ENCODE assay signal across 11 cellular contexts in the genomic region with DNA sequence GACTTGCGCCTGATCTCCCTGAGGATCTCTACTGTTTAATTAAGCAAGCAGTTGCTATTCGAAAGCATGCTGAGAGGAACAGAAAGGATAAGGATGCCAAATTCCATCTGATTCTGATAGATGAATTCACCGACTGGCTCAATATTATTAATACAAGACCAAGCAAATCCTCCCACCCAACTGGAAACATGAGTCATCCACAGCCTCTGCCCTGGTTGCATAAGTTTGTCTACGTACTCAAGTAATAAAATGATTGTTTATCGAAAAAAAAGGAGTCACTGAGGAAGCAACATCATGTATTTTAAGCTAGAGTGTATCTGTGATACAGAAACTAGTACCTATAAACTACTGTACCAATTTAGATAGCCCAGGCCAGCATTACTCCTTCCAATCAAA. TPM values are rescaled to one million over a fixed set of nuclear protein-coding genes. Genes with fewer than 3 reads are reported as not detected.
A peak's percentile ranks its signal among the peaks of the same experiment; 100 is the strongest.
DNase-seq lines count a peak whose midpoint lies in the region; ATAC-seq, FAIRE-seq and TF ChIP-seq lines count a peak whose summit lies in the region.
"Had no signal": no experiment of that assay in that cellular context is flagged by ENCODE, and none has a peak within 500 bp of the region (broad histone marks: within the 10 kb centered on the region; RNA-seq: fewer than 3 reads in every experiment).

No MANE protein-coding gene starts in this region.

- H3K27me3 Mint-ChIP-seq in activated CD4-positive, alpha-beta T cell treated with anti-CD3 and anti-CD28 coated beads, Interleukin-2, amount 10 ng/mL, durations not matched to agents 24 days and 14 days: no peaks in the 10 kb centered on the region

- BruUV-seq in A673 (replicated peaks; lab: Mats Ljungman, UMichigan) (no TSS peak), HepG2 (replicated peaks; lab: Mats Ljungman, UMichigan) (no TSS peak)

- H3K4me3 ChIP-seq in A673 (ENCODE audit: low read depth, low read length, poor library complexity, severe bottlenecking): no peak overlapping the region
- no peak overlapping the region for H3K4me3 ChIP-seq in brain microvascular endothelial cell (ENCODE audit: low read depth, low read length)
- no peak overlapping the region for H3K4me3 ChIP-seq in HepG2 (replicated peaks in 1 of 3; ENCODE audit: insufficient read depth in 1 of 3, low read depth in 2 of 3, low read length in 3 of 3)
- H3K4me3 ChIP-seq: Peyer's patch had no signal

- H3K27ac ChIP-seq in A673 (ENCODE audit: low read depth, low read length, poor library complexity, severe bottlenecking): peak overlapping the region; percentile 31
- H3K27ac ChIP-seq in brain microvascular endothelial cell: peak overlapping the region; percentile 51
- no peak overlapping the region for H3K27ac ChIP-seq in HepG2 (ENCODE audit: extremely low read length, insufficient read depth, low read length)

- CTCF ChIA-PET in A673 (lab: Charles Lee) (interaction anchor here (0.6 kb wide), 1 partner anchor 1328 kb away, joined by 4 read pairs; no protein-coding TSS in a partner anchor), HepG2 (lab: Yijun Ruan, JAX; ENCODE audit: low intra/inter-chr PET ratio, low total read pairs) (no interaction called here)

- no peak overlapping the region for H3K27ac Mint-ChIP-seq in activated CD4-positive, alpha-beta T cell treated with anti-CD3 and anti-CD28 coated beads, Interleukin-2, amount 10 ng/mL, durations not matched to agents 24 days and 14 days

- no peaks in the 10 kb centered on the region for H3K27me3 ChIP-seq in A673 (replicated peaks; ENCODE audit: insufficient read depth, low read depth, low read length, poor library complexity)
- no peaks in the 10 kb centered on the region for H3K27me3 ChIP-seq in brain microvascular endothelial cell (replicated peaks)
- H3K27me3 ChIP-seq in HepG2 (ENCODE audit: control insufficient read depth in 1 of 2, insufficient read depth in 2 of 2, low read length in 2 of 2): no peaks in the 10 kb centered on the region
- H3K27me3 ChIP-seq: Peyer's patch had no signal

- TF ChIP-seq RAD21 in HepG2 (CRISPR knock-in tag; IDR thresholded peaks at IDR 0.05): no peak

- TF ChIP-seq EP300 in HepG2 (IDR thresholded peaks at IDR 0.05; ENCODE audit: low read depth in 2 of 2, low read length in 2 of 2) (no peak), HepG2 (CRISPR knock-in tag; IDR thresholded peaks at IDR 0.05; ENCODE audit: borderline replicate concordance) (no peak)

- H3K9me3 ChIP-seq in A673 (ENCODE audit: low read depth, low read length, poor library complexity, severe bottlenecking) (peaks cover 3% of the 10 kb centered on the region), HepG2 (ENCODE audit: low read length) (no peaks in the 10 kb centered on the region)
- H3K9me3 ChIP-seq: Peyer's patch had no signal

- 87% methylated on average over 5 of the region's 5 CpGs for WGBS in HepG2 (ENCODE audit: low lambda C conversion rate)

- intact Hi-C loops in A673 (cut with micrococcal nuclease; ENCODE audit: unreplicated experiment) (no loop called here), HepG2 (cut with micrococcal nuclease; ENCODE audit: unreplicated experiment) (no loop called here)
- intact Hi-C loops in activated CD4-positive, alpha-beta T cell treated with anti-CD3 and anti-CD28 coated beads, Interleukin-2, amount 10 ng/mL, durations not matched to agents 24 days and 14 days (cut with micrococcal nuclease): no loop called here

- in situ Hi-C loops in brain microvascular endothelial cell (cut with HindIII; ENCODE audit: low pct_ligation_motif_present, low sequenced_read_pairs): loop anchor here (25.0 kb wide), 1 partner anchor 89 kb away; no protein-coding TSS in a partner anchor
- in situ Hi-C loops in HepG2 (cut with HindIII; ENCODE audit: extremely low pct_ligation_motif_present, low pct_unique_long_range_greater_than_20kb): no loop called here

- no peak for FAIRE-seq in HepG2 (lab: Jason Lieb, UNC)

- POLR2A ChIA-PET in A673 (lab: Charles Lee; ENCODE audit: low non-redundant PET): interaction anchor here (0.7 kb wide), 1 partner anchor 1326 kb away, joined by 20 read pairs; no protein-coding TSS in a partner anchor
- POLR2A ChIA-PET in HepG2 (lab: Yijun Ruan, JAX): no interaction called here

- H3K36me3 ChIP-seq in A673 (ENCODE audit: insufficient read depth, low read length, poor library complexity, severe bottlenecking) (no peaks in the 10 kb centered on the region), brain microvascular endothelial cell (replicated peaks) (no peaks in the 10 kb centered on the region), HepG2 (replicated peaks in 1 of 2; ENCODE audit: control insufficient read depth in 1 of 2, insufficient read depth in 2 of 2, low read length in 2 of 2) (no peaks in the 10 kb centered on the region)
- H3K36me3 ChIP-seq: Peyer's patch had no signal

- no peak overlapping the region for H3K4me2 ChIP-seq in HepG2 (ENCODE audit: low read depth, low read length)

- no peak overlapping the region for H3K9ac ChIP-seq in HepG2 (ENCODE audit: insufficient read depth, low read depth, low read length)

- DNase-seq in A673 (ENCODE audit: low spot score) (peak; percentile 58), HS-27A (ENCODE audit: low read depth) (peak; percentile 36), brain microvascular endothelial cell (peak; percentile 86), HepG2 (ENCODE audit: low spot score) (peak; percentile 22), COLO668 (lab: John Stamatoyannopoulos, UW; ENCODE audit: unreplicated experiment) (no peak), hypothalamus (lab: John Stamatoyannopoulos, UW) (no peak)
- no peak for DNase-seq in activated CD4-positive, alpha-beta T cell treated with anti-CD3 and anti-CD28 coated beads, Interleukin-2, amount 10 ng/mL, durations not matched to agents 24 days and 14 days
- DNase-seq: activated effector memory CD4-positive, alpha-beta T cell treated with Interleukin-2 at 50 U/mL for 16 hours; DMS 273 treated with DMSO at 0.1 percent for 48 hours had no signal

- peaks cover 24% of the 10 kb centered on the region for H3K4me1 ChIP-seq in A673 (ENCODE audit: insufficient read depth, low read length, poor library complexity, severe bottlenecking)
- peaks cover 25% of the 10 kb centered on the region for H3K4me1 ChIP-seq in HepG2 (ENCODE audit: insufficient read depth, low read length)

- H2AFZ ChIP-seq in HepG2 (ENCODE audit: low read length): no peak overlapping the region

- H4K20me1 ChIP-seq in HepG2 (ENCODE audit: insufficient read depth, low read length): no peaks in the 10 kb centered on the region

- no peaks in the 10 kb centered on the region for H3K36me3 Mint-ChIP-seq in activated CD4-positive, alpha-beta T cell treated with anti-CD3 and anti-CD28 coated beads, Interleukin-2, amount 10 ng/mL, durations not matched to agents 24 days and 14 days (ENCODE audit: low read depth)

- H3K4me3 Mint-ChIP-seq in activated CD4-positive, alpha-beta T cell treated with anti-CD3 and anti-CD28 coated beads, Interleukin-2, amount 10 ng/mL, durations not matched to agents 24 days and 14 days: no peak overlapping the region

- H3K79me2 ChIP-seq in HepG2 (ENCODE audit: insufficient read depth, low read length): peaks cover 64% of the 10 kb centered on the region

- TF ChIP-seq CTCF in A673 (conservative IDR thresholded peaks at IDR 0.05; ENCODE audit: low read depth, low read length): no peak
- no peak for TF ChIP-seq CTCF in brain microvascular endothelial cell (IDR thresholded peaks at IDR 0.05; ENCODE audit: low read depth, low read length, missing control alignments)
- no peak for TF ChIP-seq CTCF in HepG2 (CRISPR knock-in tag; IDR thresholded peaks at IDR 0.05)

- no peak for ATAC-seq in HepG2
- ATAC-seq in GM21619 (IDR thresholded peaks at IDR 0.05; ENCODE audit: unreplicated experiment): no peak

- TF ChIP-seq POLR2A in HepG2 (IDR thresholded peaks at IDR 0.05; ENCODE audit: insufficient read depth in 1 of 2, low read depth in 2 of 2, low read length in 2 of 2): no peak

- no peaks in the 10 kb centered on the region for H3K9me3 Mint-ChIP-seq in activated CD4-positive, alpha-beta T cell treated with anti-CD3 and anti-CD28 coated beads, Interleukin-2, amount 10 ng/mL, durations not matched to agents 24 days and 14 days

- peaks cover 4% of the 10 kb centered on the region for H3K4me1 Mint-ChIP-seq in activated CD4-positive, alpha-beta T cell treated with anti-CD3 and anti-CD28 coated beads, Interleukin-2, amount 10 ng/mL, durations not matched to agents 24 days and 14 days

RNA-seq across cellular contexts. Expression of gene ATAD2B, which starts 26.0 kb away (rescaled TPM):
- total RNA-seq in A673 (2021) (27.9 and 28.5 TPM in 2 replicates), HepG2 (2016; rRNA removed; fragmentation: Illumina TruSeq; extraction: Trizol) (22.2 and 22.4 TPM in 2 replicates)
- 10.9 and 12.3 TPM in 2 replicates for total RNA-seq in HepG2 (2016; cell fraction: cytosol; rRNA removed; fragmentation: Illumina TruSeq; extraction: Trizol; ENCODE audit: low read depth)
- 19.8 and 20.5 TPM in 2 replicates for total RNA-seq in HepG2 (2016; cell fraction: insoluble cytoplasmic fraction; rRNA removed; fragmentation: Illumina TruSeq; extraction: Trizol)
- 7.4 and 9.3 TPM in 2 replicates for total RNA-seq in HepG2 (2016; cell fraction: membrane; rRNA removed; fragmentation: Illumina TruSeq; extraction: Trizol)
- 70.7 and 72.3 TPM in 2 replicates for total RNA-seq in HepG2 (2016; cell fraction: nucleus; rRNA removed; fragmentation: Illumina TruSeq; extraction: Trizol)
- 4.3 and 5.3 TPM in 2 replicates for polyA plus RNA-seq in HepG2 (2011; rRNA removed)
- 1.4 and 2.3 TPM in 2 replicates for polyA plus RNA-seq in HepG2 (2011; cell fraction: cytosol; rRNA removed)
- 8.1 and 8.9 TPM in 2 replicates for polyA plus RNA-seq in HepG2 (2011; cell fraction: nucleus; rRNA removed)
- polyA plus RNA-seq in HepG2 (2012): 4.7 and 5.9 TPM in 2 replicates
- polyA plus RNA-seq in HepG2 (2016; cell fraction: cytosol; fragmentation: Illumina TruSeq; extraction: Trizol; ENCODE audit: low read depth): 0.41 and 0.47 TPM in 2 replicates
- 12.2 and 12.4 TPM in 2 replicates for polyA plus RNA-seq in HepG2 (2016; cell fraction: insoluble cytoplasmic fraction; fragmentation: Illumina TruSeq; extraction: Trizol; ENCODE audit: low read depth)
- 1.2 and 1.5 TPM in 2 replicates for polyA plus RNA-seq in HepG2 (2016; cell fraction: membrane; fragmentation: Illumina TruSeq; extraction: Trizol; ENCODE audit: low read depth)
- polyA plus RNA-seq in HepG2 (2016; cell fraction: nucleus; fragmentation: Illumina TruSeq; extraction: Trizol; ENCODE audit: insufficient read depth, low read depth): 20.5 and 23.2 TPM in 2 replicates
- 8.7 and 11.9 TPM in 2 replicates for polyA minus RNA-seq in HepG2 (2011; rRNA and poly(A)+ RNA removed; ENCODE audit: low replicate concordance)
- polyA minus RNA-seq in HepG2 (2011; cell fraction: cytosol; rRNA and poly(A)+ RNA removed): 7.4 and 8.0 TPM in 2 replicates
- 90.0 and 94.1 TPM in 2 replicates for polyA minus RNA-seq in HepG2 (2011; cell fraction: nucleus; rRNA and poly(A)+ RNA removed)
- total RNA-seq in activated CD4-positive, alpha-beta T cell treated with anti-CD3 and anti-CD28 coated beads, Interleukin-2, amount 10 ng/mL, durations not matched to agents 24 days and 14 days: 23.9 and 24.3 TPM in 2 replicates

RNA-seq across cellular contexts. Expression of gene UBXN2A, which starts 39.3 kb away (rescaled TPM):
- total RNA-seq in A673 (2021) (18.3 and 18.6 TPM in 2 replicates), HepG2 (2016; rRNA removed; fragmentation: Illumina TruSeq; extraction: Trizol) (20.9 and 29.6 TPM in 2 replicates)
- total RNA-seq in HepG2 (2016; cell fraction: cytosol; rRNA removed; fragmentation: Illumina TruSeq; extraction: Trizol; ENCODE audit: low read depth): 27.1 and 28.7 TPM in 2 replicates
- 20.2 and 28.7 TPM in 2 replicates for total RNA-seq in HepG2 (2016; cell fraction: insoluble cytoplasmic fraction; rRNA removed; fragmentation: Illumina TruSeq; extraction: Trizol)
- total RNA-seq in HepG2 (2016; cell fraction: membrane; rRNA removed; fragmentation: Illumina TruSeq; extraction: Trizol): 26.5 and 28.1 TPM in 2 replicates
- 10.3 and 12.4 TPM in 2 replicates for total RNA-seq in HepG2 (2016; cell fraction: nucleus; rRNA removed; fragmentation: Illumina TruSeq; extraction: Trizol)
- polyA plus RNA-seq in HepG2 (2011; rRNA removed): 6.8 and 8.3 TPM in 2 replicates
- polyA plus RNA-seq in HepG2 (2011; cell fraction: cytosol; rRNA removed): 3.4 and 6.0 TPM in 2 replicates
- 1.2 and 2.1 TPM in 2 replicates for polyA plus RNA-seq in HepG2 (2011; cell fraction: nucleus; rRNA removed)
- 10.9 and 12.3 TPM in 2 replicates for polyA plus RNA-seq in HepG2 (2012)
- polyA plus RNA-seq in HepG2 (2016; cell fraction: cytosol; fragmentation: Illumina TruSeq; extraction: Trizol; ENCODE audit: low read depth): 7.9 and 10.5 TPM in 2 replicates
- 23.8 and 26.5 TPM in 2 replicates for polyA plus RNA-seq in HepG2 (2016; cell fraction: insoluble cytoplasmic fraction; fragmentation: Illumina TruSeq; extraction: Trizol; ENCODE audit: low read depth)
- polyA plus RNA-seq in HepG2 (2016; cell fraction: membrane; fragmentation: Illumina TruSeq; extraction: Trizol; ENCODE audit: low read depth): 17.4 and 18.7 TPM in 2 replicates
- polyA plus RNA-seq in HepG2 (2016; cell fraction: nucleus; fragmentation: Illumina TruSeq; extraction: Trizol; ENCODE audit: insufficient read depth, low read depth): 10.8 and 12.2 TPM in 2 replicates
- 2.1 and 4.2 TPM in 2 replicates for polyA minus RNA-seq in HepG2 (2011; rRNA and poly(A)+ RNA removed; ENCODE audit: low replicate concordance)
- 6.2 and 6.5 TPM in 2 replicates for polyA minus RNA-seq in HepG2 (2011; cell fraction: cytosol; rRNA and poly(A)+ RNA removed)
- polyA minus RNA-seq in HepG2 (2011; cell fraction: nucleus; rRNA and poly(A)+ RNA removed): 9.0 and 11.8 TPM in 2 replicates
- 11.5 and 13.1 TPM in 2 replicates for total RNA-seq in activated CD4-positive, alpha-beta T cell treated with anti-CD3 and anti-CD28 coated beads, Interleukin-2, amount 10 ng/mL, durations not matched to agents 24 days and 14 days

Comparison
In these comparisons a context has a peak if more than half of its experiments do, and no peak if none do; other contexts are left out.
1. DNase-seq: peak in A673 (single experiment), HS-27A (single experiment), brain microvascular endothelial cell (single experiment) and HepG2 (single experiment); none in COLO668 (single experiment), activated CD4-positive, alpha-beta T cell treated with anti-CD3 and anti-CD28 coated beads, Interleukin-2, amount 10 ng/mL, durations not matched to agents 24 days and 14 days (single experiment) and hypothalamus (0 of 51).